ENCODE assay signal across 8 cellular contexts in genomic region chr2:32947076-32947483, GRCh38. TPM values are rescaled to one million over a fixed set of nuclear protein-coding genes. Genes with fewer than 3 reads are reported as not detected.
A peak's percentile ranks its signal among the peaks of the same experiment; 100 is the strongest.
DNase-seq lines count a peak whose midpoint lies in the region; ATAC-seq, FAIRE-seq and TF ChIP-seq lines count a peak whose summit lies in the region.

No MANE protein-coding gene starts in this region.

- H3K27me3 Mint-ChIP-seq in astrocyte (ENCODE audit: low read depth, unreplicated experiment) = peaks cover 2% of the 10 kb centered on the region

- H3K4me3 ChIP-seq in astrocyte (ENCODE audit: insufficient read depth, low read depth, low read length) (peak overlapping the region; percentile 83), thoracic aorta (peak overlapping the region; percentile 93)

- no peaks in the 10 kb centered on the region for H3K79me2 ChIP-seq in astrocyte (ENCODE audit: insufficient read depth, low read length)

- H3K27ac Mint-ChIP-seq in astrocyte (ENCODE audit: unreplicated experiment) = no peak overlapping the region

- H4K20me1 ChIP-seq in astrocyte (ENCODE audit: insufficient read depth, low read length) = no peaks in the 10 kb centered on the region

- peak overlapping the region; percentile 75 for H2AFZ ChIP-seq in astrocyte (ENCODE audit: low read depth, low read length)

- H3K27me3 ChIP-seq in astrocyte (ENCODE audit: insufficient read depth, low read length) = no peaks in the 10 kb centered on the region
- no peaks in the 10 kb centered on the region for H3K27me3 ChIP-seq in thoracic aorta (replicated peaks; ENCODE audit: insufficient read depth)

- TF ChIP-seq CTCF in astrocyte (IDR thresholded peaks at IDR 0.05; ENCODE audit: insufficient read depth, low read depth, low read length) (no peak), thoracic aorta (IDR thresholded peaks at IDR 0.05) (no peak)

- H3K9ac ChIP-seq in astrocyte (ENCODE audit: low read length) = peak overlapping the region; percentile 82

- H3K4me2 ChIP-seq in astrocyte (ENCODE audit: low read length) = peak overlapping the region; percentile 100

- peaks cover 5% of the 10 kb centered on the region for H3K4me1 Mint-ChIP-seq in astrocyte (ENCODE audit: low read depth, unreplicated experiment)

- H3K9me3 ChIP-seq in astrocyte (ENCODE audit: insufficient read depth, low read depth, low read length) (no peaks in the 10 kb centered on the region), thoracic aorta (no peaks in the 10 kb centered on the region)

- H3K4me1 ChIP-seq in astrocyte (ENCODE audit: insufficient read depth, low read length) (peaks cover 4% of the 10 kb centered on the region), thoracic aorta (ENCODE audit: control insufficient read depth in 1 of 2, low read depth in 2 of 2) (peaks cover 0 to 5% of the 10 kb centered on the region in 2 donors)

- ATAC-seq in Right ventricle myocardium inferior (peak; percentile 28), HG03196 (IDR thresholded peaks at IDR 0.05; ENCODE audit: unreplicated experiment) (peak; percentile 19), thoracic aorta (ENCODE audit: insufficient number of reproducible peaks, low FRiP score, low read depth) (no peak), HG03457 (IDR thresholded peaks at IDR 0.05; ENCODE audit: unreplicated experiment) (no peak)

- no peaks in the 10 kb centered on the region for H3K9me3 Mint-ChIP-seq in astrocyte (ENCODE audit: unreplicated experiment)

- no peaks in the 10 kb centered on the region for H3K36me3 ChIP-seq in astrocyte (ENCODE audit: insufficient read depth, low read length)
- no peaks in the 10 kb centered on the region for H3K36me3 ChIP-seq in thoracic aorta

- H3K36me3 Mint-ChIP-seq in astrocyte (ENCODE audit: low read depth, unreplicated experiment) = no peaks in the 10 kb centered on the region

- no peak overlapping the region for H3K4me3 Mint-ChIP-seq in astrocyte (ENCODE audit: unreplicated experiment)

- DNase-seq in Right ventricle myocardium inferior (ENCODE audit: missing footprints) (no peak), cardiac septum (ENCODE audit: low spot score) (no peak), astrocyte (ENCODE audit: low read depth) (no peak), iPS-NIHi7 (ENCODE audit: extremely low spot score) (peak; percentile 59), thoracic aorta (ENCODE audit: low spot score) (no peak), NCI-H2081 (lab: John Stamatoyannopoulos, UW) (no peak)

- H3K27ac ChIP-seq in astrocyte (ENCODE audit: low read depth, low read length) (peak overlapping the region; percentile 31), thoracic aorta (peak overlapping the region; percentile 46 to 79)

- intact Hi-C loops in Right ventricle myocardium inferior (cut with DNase I) = loop anchor here (2.0 to 10.0 kb wide), 6 partner anchors 78 to 418 kb away; partner anchors contain the start of gene TTC27
- intact Hi-C loops in cardiac septum (cut with DNase I) = loop anchor here (2.0 to 5.0 kb wide), 4 partner anchors 76 to 494 kb away; no protein-coding TSS in a partner anchor

- FAIRE-seq in astrocyte (lab: Jason Lieb, UNC) = no peak

RNA-seq across cellular contexts. Expression of gene LTBP1, which starts 0.3 kb away (rescaled TPM):
- total RNA-seq in Right ventricle myocardium inferior (90.4 TPM), cardiac septum (124 TPM), astrocyte (29.7 and 30.1 TPM in 2 replicates), thoracic aorta (100 to 1,000 TPM; 584 to 786 TPM)

Comparison
In these comparisons a context has a peak if more than half of its experiments do, and no peak if none do; other contexts are left out.
1. ATAC-seq: peak in Right ventricle myocardium inferior (single experiment) and HG03196 (single experiment); none in thoracic aorta (single experiment) and HG03457 (single experiment).